In the genomic region with DNA sequence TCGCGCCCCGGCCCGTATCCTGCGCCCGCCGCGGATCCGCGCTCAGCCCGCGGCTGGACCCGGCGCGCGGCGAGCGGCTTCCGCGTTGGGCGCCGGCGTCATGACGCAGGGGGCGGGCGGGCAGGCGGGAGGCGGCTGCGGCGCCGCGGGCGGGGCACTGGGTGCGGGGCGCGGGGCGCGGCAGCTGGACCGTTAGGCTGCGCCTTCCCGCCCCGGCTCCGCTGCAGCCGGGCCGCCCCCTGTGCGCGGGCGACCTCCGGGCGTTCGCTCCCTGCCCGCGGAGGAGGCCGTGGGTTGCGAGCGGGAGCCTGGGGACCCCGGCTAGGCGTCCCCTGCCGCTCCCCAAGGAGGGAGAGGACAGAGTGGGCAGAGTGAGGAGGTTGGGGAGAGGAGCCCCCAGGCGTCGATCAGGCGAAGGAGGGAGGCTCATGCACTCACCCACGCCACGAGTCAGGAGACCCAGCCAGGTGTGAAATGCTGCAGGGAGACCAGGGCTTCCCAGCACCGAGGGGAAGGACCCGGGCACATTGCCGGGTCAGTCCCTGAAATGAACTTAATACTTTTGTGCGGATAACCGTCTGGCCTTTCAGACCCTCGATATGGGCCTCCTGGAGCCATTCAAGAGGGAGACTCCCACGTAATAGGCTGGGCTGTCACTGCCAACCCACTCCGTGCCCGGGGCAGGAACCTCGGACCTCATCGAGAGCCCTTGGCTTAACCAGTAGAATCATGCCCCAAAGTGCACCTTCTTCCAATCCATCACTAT, we compare ENCODE assay signal across 8 cellular contexts. TPM values are rescaled to one million over a fixed set of nuclear protein-coding genes. Genes with fewer than 3 reads are reported as not detected.
DNase-seq lines count a peak whose midpoint lies in the region; ATAC-seq, FAIRE-seq and TF ChIP-seq lines count a peak whose summit lies in the region.

TSS of gene PIP4K2A (minus strand) at position 55 of the 766 bp plus-strand sequence. CDS start 252 bp downstream, outside the sequence.

- H3K36me3 ChIP-seq in SU-DHL-6 (ENCODE audit: low read length) (no peaks in the 10 kb centered on the region), pancreas (no peaks in the 10 kb centered on the region), thymus (ENCODE audit: control insufficient read depth, insufficient read depth) (no peaks in the 10 kb centered on the region)

- peaks cover 7 to 16% (median 8%) of the 10 kb centered on the region in 3 donors for H3K4me1 ChIP-seq in pancreas
- H3K4me1 ChIP-seq in thymus (ENCODE audit: control insufficient read depth, insufficient read depth, low read length): peaks cover 10% of the 10 kb centered on the region

- peak; percentile 75 for ATAC-seq in GM19468 (IDR thresholded peaks at IDR 0.05; ENCODE audit: extremely low read depth, unreplicated experiment)
- peak; percentile 94 for ATAC-seq in Right ventricle myocardium superior (ENCODE audit: poor library complexity)
- ATAC-seq in pancreas: peak; percentile 86 to 92 (median 88)

- peaks cover 43% of the 10 kb centered on the region for H3K79me2 ChIP-seq in SU-DHL-6 (ENCODE audit: insufficient read depth, low read length)

- WGBS in pancreas, 2 donors: 9 to 13% methylated on average over 57 to 75 of the region's 75 CpGs
- WGBS in thymus: 13% methylated on average over 75 of the region's 75 CpGs

- H3K9me2 ChIP-seq in SU-DHL-6 (replicated peaks; ENCODE audit: insufficient read depth, low read length): no peaks in the 10 kb centered on the region

- DNase-seq in D721Med (ENCODE audit: insufficient read length, low spot score): peak; percentile 50
- peak; percentile 68 for DNase-seq in HT-29 (ENCODE audit: low spot score)
- peak; percentile 55 for DNase-seq in activated naive CD8-positive, alpha-beta T cell treated with anti-CD3 and anti-CD28 coated beads, Interleukin-2, amount 50 U/mL, for 16 hours (ENCODE audit: low read depth, low spot score)
- peak; percentile 87 for DNase-seq in Right ventricle myocardium superior
- peak; percentile 62 to 90 (median 70) for DNase-seq in pancreas

- intact Hi-C loops in Right ventricle myocardium superior (cut with DNase I) (loop anchor here (10.0 kb wide), 1 partner anchor 140 kb away; no protein-coding TSS in a partner anchor), pancreas (cut with DNase I) (no loop called here)

- H3K9me3 ChIP-seq in SU-DHL-6 (ENCODE audit: insufficient read depth, low read length) (no peaks in the 10 kb centered on the region), pancreas (no peaks in the 10 kb centered on the region), thymus (ENCODE audit: control insufficient read depth) (no peaks in the 10 kb centered on the region)

- peaks cover 10% of the 10 kb centered on the region for H3F3A ChIP-seq in SU-DHL-6 (ENCODE audit: insufficient read depth)

- no peak for TF ChIP-seq CTCF in D721Med (IDR thresholded peaks at IDR 0.05; ENCODE audit: insufficient read depth, missing control alignments)
- no peak for TF ChIP-seq CTCF in SU-DHL-6 (IDR thresholded peaks at IDR 0.05; ENCODE audit: insufficient read depth, low read length, poor library complexity, severe bottlenecking)
- no peak for TF ChIP-seq CTCF in pancreas (IDR thresholded peaks at IDR 0.05)

- H3K4me3 ChIP-seq in SU-DHL-6 (ENCODE audit: insufficient read depth, low read length, poor library complexity, severe bottlenecking) (peak within 1 kb of the TSS; percentile 97), pancreas (peak within 1 kb of the TSS; percentile 72 to 92 (median 84)), thymus (ENCODE audit: low read length) (peak within 1 kb of the TSS; percentile 92)

- FAIRE-seq in D721Med (lab: Jason Lieb, UNC): no peak
- no peak for FAIRE-seq in pancreas (lab: Jason Lieb, UNC)

- peaks cover 36% of the 10 kb centered on the region for H4K20me1 ChIP-seq in SU-DHL-6 (ENCODE audit: low read depth, low read length)

- H3K27ac ChIP-seq in SU-DHL-6 (ENCODE audit: low read depth, low read length) (peak within 1 kb of the TSS; percentile 58), pancreas (peak within 1 kb of the TSS; percentile 11 to 79 (median 57)), thymus (ENCODE audit: low read depth) (peak within 1 kb of the TSS; percentile 83)

- H2AFZ ChIP-seq in SU-DHL-6 (ENCODE audit: low read depth, low read length, severe bottlenecking): peak within 1 kb of the TSS; percentile 96

- H3K4me2 ChIP-seq in SU-DHL-6 (ENCODE audit: low read depth, low read length, poor library complexity, severe bottlenecking): peak within 1 kb of the TSS; percentile 76

- H3K9ac ChIP-seq in SU-DHL-6 (ENCODE audit: low read length): peak within 1 kb of the TSS; percentile 88

- H3K27me3 ChIP-seq in SU-DHL-6 (ENCODE audit: low read length) (no peaks in the 10 kb centered on the region), pancreas (no peaks in the 10 kb centered on the region), thymus (ENCODE audit: control insufficient read depth, insufficient read depth) (no peaks in the 10 kb centered on the region)

RNA-seq across cellular contexts. Expression of gene PIP4K2A, which starts in this region (rescaled TPM):
- 5.0 and 9.7 TPM in 2 replicates for total RNA-seq in HT-29 (2014; rRNA removed; shearing (Covaris generic))
- total RNA-seq in Right ventricle myocardium superior: 13.9 TPM
- 10 to 100 TPM in 2 of 6 donors, 1 to 10 TPM in 4; 5.6 to 17.8 (median 7.9) TPM for total RNA-seq in pancreas
- 1 to 10 TPM; 3.6 to 4.3 TPM for polyA plus RNA-seq in pancreas
- polyA plus RNA-seq in thymus: 23.8 TPM

Comparison
In these comparisons a context has a peak if more than half of its experiments do, and no peak if none do; other contexts are left out.
1. Peak in every context shown above with its lines: DNase-seq, ATAC-seq, H3K4me3 ChIP-seq and H3K27ac ChIP-seq.